In genomic region chr3:127679534-127680145, GRCh38 we compare ENCODE assay signal across 15 cellular contexts. TPM values are rescaled to one million over a fixed set of nuclear protein-coding genes. Genes with fewer than 3 reads are reported as not detected.
DNase-seq lines count a peak whose midpoint lies in the region; ATAC-seq and TF ChIP-seq lines count a peak whose summit lies in the region.
"Had no signal": no experiment of that assay in that cellular context is flagged by ENCODE, and none has a peak within 500 bp of the region (broad histone marks: within the 10 kb centered on the region; RNA-seq: fewer than 3 reads in every experiment).

No MANE protein-coding gene starts in this region.

- H3K27me3 Mint-ChIP-seq in activated T-cell treated with anti-CD3 and anti-CD28 coated beads, Interleukin-2, amount 50 U/mL, for 24 hours, result no peaks in the 10 kb centered on the region
- peaks cover 5% of the 10 kb centered on the region for H3K27me3 Mint-ChIP-seq in activated naive CD4-positive, alpha-beta T cell treated with anti-CD3 and anti-CD28 coated beads, Interleukin-2, amount 10 ng/mL, durations not matched to agents 7 days and 5 days
- H3K27me3 Mint-ChIP-seq: activated CD8-positive, alpha-beta memory T cell treated with anti-CD3 and anti-CD28 coated beads, Interleukin-2, amount 10 ng/mL, durations not matched to agents 7 days and 5 days; memory B cell had no signal

- in situ Hi-C loops in astrocyte of the cerebellum (cut with HindIII; ENCODE audit: low sequenced_read_pairs), result no loop called here

- TF ChIP-seq EP300 in suprapubic skin (IDR thresholded peaks at IDR 0.05), result no peak

- TF ChIP-seq POLR2A in suprapubic skin (IDR thresholded peaks at IDR 0.05), result no peak

- H3K27ac Mint-ChIP-seq in activated T-cell treated with anti-CD3 and anti-CD28 coated beads, Interleukin-2, amount 50 U/mL, for 24 hours, result no peak overlapping the region
- H3K27ac Mint-ChIP-seq in activated naive CD4-positive, alpha-beta T cell treated with anti-CD3 and anti-CD28 coated beads, Interleukin-2, amount 10 ng/mL, durations not matched to agents 7 days and 5 days, result no peak overlapping the region
- H3K27ac Mint-ChIP-seq: activated CD8-positive, alpha-beta memory T cell treated with anti-CD3 and anti-CD28 coated beads, Interleukin-2, amount 10 ng/mL, durations not matched to agents 7 days and 5 days; memory B cell; T-helper 2 cell treated with Interferon-gamma antibody and Interleukin-4, amounts not matched to agents 5 μg/mL and 100 μg/mL, for 36 hours had no signal

- no peaks in the 10 kb centered on the region for H3K9me3 Mint-ChIP-seq in activated T-cell treated with anti-CD3 and anti-CD28 coated beads, Interleukin-2, amount 50 U/mL, for 24 hours
- H3K9me3 Mint-ChIP-seq in activated naive CD4-positive, alpha-beta T cell treated with anti-CD3 and anti-CD28 coated beads, Interleukin-2, amount 10 ng/mL, durations not matched to agents 7 days and 5 days, result no peaks in the 10 kb centered on the region
- H3K9me3 Mint-ChIP-seq: T-helper 2 cell treated with Interferon-gamma antibody and Interleukin-4, amounts not matched to agents 5 μg/mL and 100 μg/mL, for 36 hours had no signal

- 94% methylated on average over 17 of the region's 21 CpGs for WGBS in suprapubic skin

- peaks cover 20% of the 10 kb centered on the region for H3K4me1 Mint-ChIP-seq in activated T-cell treated with anti-CD3 and anti-CD28 coated beads, Interleukin-2, amount 50 U/mL, for 24 hours (ENCODE audit: low read depth)
- peaks cover 15% of the 10 kb centered on the region for H3K4me1 Mint-ChIP-seq in activated naive CD4-positive, alpha-beta T cell treated with anti-CD3 and anti-CD28 coated beads, Interleukin-2, amount 10 ng/mL, durations not matched to agents 7 days and 5 days

- TF ChIP-seq CTCF in astrocyte of the cerebellum (IDR thresholded peaks at IDR 0.05; ENCODE audit: low read depth, low read length, missing control alignments), result peak; percentile 8
- no peak for TF ChIP-seq CTCF in left lung (IDR thresholded peaks at IDR 0.05)
- no peak for TF ChIP-seq CTCF in suprapubic skin (IDR thresholded peaks at IDR 0.05)

- peak overlapping the region in 1 of 2 donors; percentile 82 for H3K27ac ChIP-seq in left lung
- no peak overlapping the region for H3K27ac ChIP-seq in suprapubic skin
- H3K27ac ChIP-seq: KMS-11 had no signal

- no peaks in the 10 kb centered on the region for H3K9me3 ChIP-seq in left lung
- H3K9me3 ChIP-seq in suprapubic skin, result no peaks in the 10 kb centered on the region
- H3K9me3 ChIP-seq: heart left ventricle, upper lobe of left lung had no signal

- H3K36me3 ChIP-seq in left lung (peaks cover 0 to 43% of the 10 kb centered on the region in 2 donors), suprapubic skin (peaks cover 46% of the 10 kb centered on the region)

- DNase-seq in activated T-cell treated with anti-CD3 and anti-CD28 coated beads, Interleukin-2, amount 50 U/mL, for 1 hour, result peak; percentile 11
- DNase-seq in activated T-cell treated with anti-CD3 and anti-CD28 coated beads, Interleukin-2, amount 50 U/mL, for 24 hours, result no peak
- DNase-seq in astrocyte of the cerebellum (ENCODE audit: low read depth) (no peak), left lung (peak; percentile 24 to 75), suprapubic skin (ENCODE audit: low spot score in 2 of 2) (peak; percentile 50 to 75), retina (no peak)
- no peak for DNase-seq in activated naive CD4-positive, alpha-beta T cell treated with anti-CD3 and anti-CD28 coated beads, Interleukin-2, amount 10 ng/mL, durations not matched to agents 7 days and 5 days
- DNase-seq: activated CD8-positive, alpha-beta memory T cell treated with anti-CD3 and anti-CD28 coated beads, Interleukin-2, amount 10 ng/mL, durations not matched to agents 7 days and 5 days; amygdala had no signal

- CTCF ChIA-PET in activated naive CD4-positive, alpha-beta T cell treated with anti-CD3 and anti-CD28 coated beads, Interleukin-2, amount 10 ng/mL, durations not matched to agents 7 days and 5 days (lab: Charles Lee), result interaction anchor here (1.2 kb wide), 1 partner anchor 15 kb away, joined by 3 read pairs; no protein-coding TSS in a partner anchor

- ATAC-seq in left lung (no peak), HG03135 (IDR thresholded peaks at IDR 0.05; ENCODE audit: unreplicated experiment) (no peak)
- ATAC-seq: activated CD8-positive, alpha-beta memory T cell treated with anti-CD3 and anti-CD28 coated beads, Interleukin-2, amount 10 ng/mL, durations not matched to agents 7 days and 5 days; heart left ventricle had no signal

- no peak overlapping the region for H3K4me3 Mint-ChIP-seq in activated T-cell treated with anti-CD3 and anti-CD28 coated beads, Interleukin-2, amount 50 U/mL, for 24 hours
- H3K4me3 Mint-ChIP-seq in activated naive CD4-positive, alpha-beta T cell treated with anti-CD3 and anti-CD28 coated beads, Interleukin-2, amount 10 ng/mL, durations not matched to agents 7 days and 5 days, result no peak overlapping the region
- H3K4me3 Mint-ChIP-seq: activated CD8-positive, alpha-beta memory T cell treated with anti-CD3 and anti-CD28 coated beads, Interleukin-2, amount 10 ng/mL, durations not matched to agents 7 days and 5 days; memory B cell; T-helper 2 cell treated with Interferon-gamma antibody and Interleukin-4, amounts not matched to agents 5 μg/mL and 100 μg/mL, for 36 hours had no signal

- intact Hi-C loops in left lung (cut with DNase I), result no loop called here

- no peaks in the 10 kb centered on the region for H3K27me3 ChIP-seq in left lung
- no peaks in the 10 kb centered on the region for H3K27me3 ChIP-seq in suprapubic skin
- H3K27me3 ChIP-seq: heart left ventricle, upper lobe of left lung had no signal

- H3K36me3 Mint-ChIP-seq in activated T-cell treated with anti-CD3 and anti-CD28 coated beads, Interleukin-2, amount 50 U/mL, for 24 hours (ENCODE audit: low read depth), result peaks cover 16% of the 10 kb centered on the region
- peaks cover 6% of the 10 kb centered on the region for H3K36me3 Mint-ChIP-seq in activated naive CD4-positive, alpha-beta T cell treated with anti-CD3 and anti-CD28 coated beads, Interleukin-2, amount 10 ng/mL, durations not matched to agents 7 days and 5 days
- H3K36me3 Mint-ChIP-seq: activated CD8-positive, alpha-beta memory T cell treated with anti-CD3 and anti-CD28 coated beads, Interleukin-2, amount 10 ng/mL, durations not matched to agents 7 days and 5 days had no signal

- H3K4me3 ChIP-seq in astrocyte of the cerebellum (ENCODE audit: low read depth, low read length) (no peak overlapping the region), left lung (no peak overlapping the region), suprapubic skin (no peak overlapping the region)
- H3K4me3 ChIP-seq: heart left ventricle, upper lobe of left lung had no signal

- H3K4me1 ChIP-seq in left lung (peaks cover 0 to 61% of the 10 kb centered on the region in 2 donors), suprapubic skin (peaks cover 28% of the 10 kb centered on the region)

RNA-seq across cellular contexts. Expression of gene ABTB1, which starts 6.9 kb away (rescaled TPM):
- 10 to 100 TPM; 31.6 to 56.1 TPM for total RNA-seq in left lung
- 10 to 100 TPM; 19.9 to 66.1 (median 35.8) TPM for total RNA-seq in suprapubic skin

RNA-seq across cellular contexts. Expression of gene PODXL2, which starts 50.7 kb away (rescaled TPM):
- total RNA-seq in left lung, result 10 to 100 TPM in 1 of 2 donors, 1 to 10 TPM in 1; 2.9 to 12.3 TPM
- 10 to 100 TPM in 3 of 4 donors, 1 to 10 TPM in 1; 8.0 to 15.4 (median 11.2) TPM for total RNA-seq in suprapubic skin

Comparison
In these comparisons a context has a peak if more than half of its experiments do, and no peak if none do; other contexts are left out.
1. DNase-seq: peak in activated T-cell treated with anti-CD3 and anti-CD28 coated beads, Interleukin-2, amount 50 U/mL, for 1 hour (single experiment), left lung (2 of 2) and suprapubic skin (2 of 2); none in activated T-cell treated with anti-CD3 and anti-CD28 coated beads, Interleukin-2, amount 50 U/mL, for 24 hours (single experiment), astrocyte of the cerebellum (single experiment), retina (single experiment) and activated naive CD4-positive, alpha-beta T cell treated with anti-CD3 and anti-CD28 coated beads, Interleukin-2, amount 10 ng/mL, durations not matched to agents 7 days and 5 days (single experiment).